ENCODE assay signal across 8 cellular contexts in genomic region chr19:50383307-50383851, GRCh38. TPM values are rescaled to one million over a fixed set of nuclear protein-coding genes. Genes with fewer than 3 reads are reported as not detected.
DNase-seq lines count a peak whose midpoint lies in the region; ATAC-seq and TF ChIP-seq lines count a peak whose summit lies in the region.

No MANE protein-coding gene starts in this region.

- H3K4me3 Mint-ChIP-seq in Calu3 (ENCODE audit: low read depth, unreplicated experiment) (peak overlapping the region; percentile 97), natural killer cell (peak overlapping the region; percentile 98)

- H3K9me3 ChIP-seq in HUES6 (ENCODE audit: control insufficient read depth, insufficient read depth, low read depth, low read length) = no peaks in the 10 kb centered on the region

- H3K27me3 Mint-ChIP-seq in Calu3 (ENCODE audit: unreplicated experiment) (no peaks in the 10 kb centered on the region), natural killer cell (ENCODE audit: low read depth in 2 of 2) (no peaks in the 10 kb centered on the region)

- H3K36me3 ChIP-seq in HUES6 (ENCODE audit: control insufficient read depth, insufficient read depth, low read length) = peaks cover 65% of the 10 kb centered on the region

- intact Hi-C loops in Calu3 (cut with micrococcal nuclease; ENCODE audit: unreplicated experiment) (no loop called here), natural killer cell (cut with micrococcal nuclease) (no loop called here), sciatic nerve (cut with DNase I) (no loop called here)

- peak overlapping the region; percentile 15 for H3K9ac ChIP-seq in HUES6 (ENCODE audit: low read length)

- H3K4me1 ChIP-seq in HUES6 (ENCODE audit: control insufficient read depth, insufficient read depth, low read length) = peaks cover 3% of the 10 kb centered on the region; the same call in 1 of the 2 replicates

- H3K36me3 Mint-ChIP-seq in Calu3 (ENCODE audit: insufficient read depth, unreplicated experiment) (peaks cover 57% of the 10 kb centered on the region), natural killer cell (no peaks in the 10 kb centered on the region)

- no TSS peak for BruUV-seq in Calu3 (replicated peaks; lab: Mats Ljungman, UMichigan)

- no peaks in the 10 kb centered on the region for H3K9me3 Mint-ChIP-seq in Calu3 (ENCODE audit: low read depth, unreplicated experiment)
- H3K9me3 Mint-ChIP-seq in natural killer cell = no peaks in the 10 kb centered on the region

- DNase-seq in Calu3 (no peak), choroid plexus epithelial cell (ENCODE audit: low read depth) (no peak), natural killer cell (no peak), putamen (ENCODE audit: low spot score) (no peak), cerebellar nuclear complex (lab: John Stamatoyannopoulos, UW) (no peak), sciatic nerve (ENCODE audit: low spot score) (no peak)

- CTCF ChIA-PET in Calu3 (lab: Charles Lee) = interaction anchor here (0.6 to 1.7 kb wide), 4 partner anchors 14 to 1295 kb away, joined by 4 to 8 read pairs (median 5); no protein-coding TSS in a partner anchor

- no peaks in the 10 kb centered on the region for H3K27me3 ChIP-seq in HUES6 (ENCODE audit: control insufficient read depth, insufficient read depth, low read length)

- TF ChIP-seq CTCF in Calu3 (IDR thresholded peaks at IDR 0.05; ENCODE audit: unreplicated experiment) = no peak
- TF ChIP-seq CTCF in choroid plexus epithelial cell (conservative IDR thresholded peaks at IDR 0.05; ENCODE audit: low read depth, low read length) = no peak
- no peak for TF ChIP-seq CTCF in natural killer cell (IDR thresholded peaks at IDR 0.05)

- H3K27ac ChIP-seq in HUES6 (ENCODE audit: low read depth, low read length) = no peak overlapping the region

- H3K27ac Mint-ChIP-seq in Calu3 (ENCODE audit: unreplicated experiment) (peak overlapping the region; percentile 91), natural killer cell (peak overlapping the region; percentile 94 to 97)

- H3K4me3 ChIP-seq in HUES6 (ENCODE audit: low read depth, low read length) = peak overlapping the region; percentile 86
- H3K4me3 ChIP-seq in choroid plexus epithelial cell (ENCODE audit: low read depth, low read length) = peak overlapping the region; percentile 67

- H3K4me1 Mint-ChIP-seq in Calu3 (ENCODE audit: low read depth, unreplicated experiment) (peaks cover 27% of the 10 kb centered on the region), natural killer cell (peaks cover 30 to 40% of the 10 kb centered on the region in 2 donors)

- ATAC-seq in natural killer cell (no peak), HG03439 (IDR thresholded peaks at IDR 0.05; ENCODE audit: unreplicated experiment) (no peak), sciatic nerve (no peak)

RNA-seq across cellular contexts. Expression of gene POLD1, which starts 0.8 kb away (rescaled TPM):
- total RNA-seq in Calu3 (2022) = 67.1 and 81.9 TPM in 2 replicates
- total RNA-seq in natural killer cell = 10 to 100 TPM; 26.1 to 32.0 (median 30.2) TPM
- 21.3 TPM for total RNA-seq in sciatic nerve

RNA-seq across cellular contexts. Expression of gene NR1H2, which starts 7.1 kb away (rescaled TPM):
- total RNA-seq in Calu3 (2022) = 72.7 and 77.5 TPM in 2 replicates
- total RNA-seq in natural killer cell = 100 to 1,000 TPM; 185 to 217 (median 211) TPM
- total RNA-seq in sciatic nerve = 73.7 TPM

RNA-seq across cellular contexts. Expression of gene NAPSA, which starts 17.9 kb away (rescaled TPM):
- total RNA-seq in Calu3 (2022) (1.9 and 3.6 TPM in 2 replicates), natural killer cell (1 to 10 TPM in 1 of 3 donors, under 1 TPM in 2; 0.94 to 1.3 (median 0.95) TPM), sciatic nerve (3.4 TPM)

RNA-seq across cellular contexts. Expression of gene SPIB, which starts 35.4 kb away (rescaled TPM):
- 1.2 and 1.3 TPM in 2 replicates for total RNA-seq in Calu3 (2022)
- 1 to 10 TPM in 1 of 3 donors, under 1 TPM in 2; 0.77 to 2.8 (median 0.78) TPM for total RNA-seq in natural killer cell
- 2.9 TPM for total RNA-seq in sciatic nerve

RNA-seq across cellular contexts. Expression of gene MYBPC2, which starts 49.3 kb away (rescaled TPM):
- total RNA-seq in Calu3 (2022) (not detected in 2 replicates), natural killer cell (under 1 TPM in 2 of 3 donors, not detected in 1; 0.09 to 0.15 TPM), sciatic nerve (not detected)
